Comparison of ENCODE assay signal across 1 cellular context in the genomic region with DNA sequence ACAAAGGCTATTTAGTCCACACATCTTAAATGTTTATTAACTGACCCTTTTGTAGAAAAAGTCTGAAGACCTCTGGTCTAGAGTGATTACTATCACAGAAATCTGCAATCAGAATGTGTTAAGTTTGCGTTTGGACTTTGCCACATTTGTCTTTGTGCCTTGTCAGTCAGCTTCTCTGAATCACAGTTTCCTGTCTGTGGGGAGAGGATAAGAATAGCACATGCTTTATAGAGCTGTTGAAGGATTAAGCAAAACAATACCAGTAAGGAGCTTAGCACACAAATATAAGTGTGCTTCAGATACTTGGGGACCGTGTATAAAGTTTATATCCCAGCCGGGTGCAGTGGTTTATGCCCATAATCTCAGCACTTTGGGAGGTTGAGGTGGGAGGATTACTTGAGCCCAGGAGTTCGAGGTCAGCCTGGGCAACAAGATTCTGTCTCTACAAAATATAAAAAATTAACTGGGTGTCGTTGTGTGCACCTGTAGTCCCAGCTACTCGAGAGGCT.
TF ChIP-seq lines count a peak whose summit lies in the region.

No MANE protein-coding gene starts in this region.

TF ChIP-seq in K562, 482 proteins besides CTCF, POLR2A, EP300 and RAD21 (continued from another document):
- TF ChIP-seq, protein P1, sequence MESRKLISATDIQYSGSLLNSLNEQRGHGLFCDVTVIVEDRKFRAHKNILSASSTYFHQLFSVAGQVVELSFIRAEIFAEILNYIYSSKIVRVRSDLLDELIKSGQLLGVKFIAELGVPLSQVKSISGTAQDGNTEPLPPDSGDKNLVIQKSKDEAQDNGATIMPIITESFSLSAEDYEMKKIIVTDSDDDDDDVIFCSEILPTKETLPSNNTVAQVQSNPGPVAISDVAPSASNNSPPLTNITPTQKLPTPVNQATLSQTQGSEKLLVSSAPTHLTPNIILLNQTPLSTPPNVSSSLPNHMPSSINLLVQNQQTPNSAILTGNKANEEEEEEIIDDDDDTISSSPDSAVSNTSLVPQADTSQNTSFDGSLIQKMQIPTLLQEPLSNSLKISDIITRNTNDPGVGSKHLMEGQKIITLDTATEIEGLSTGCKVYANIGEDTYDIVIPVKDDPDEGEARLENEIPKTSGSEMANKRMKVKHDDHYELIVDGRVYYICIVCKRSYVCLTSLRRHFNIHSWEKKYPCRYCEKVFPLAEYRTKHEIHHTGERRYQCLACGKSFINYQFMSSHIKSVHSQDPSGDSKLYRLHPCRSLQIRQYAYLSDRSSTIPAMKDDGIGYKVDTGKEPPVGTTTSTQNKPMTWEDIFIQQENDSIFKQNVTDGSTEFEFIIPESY (CRISPR knock-in tag; IDR thresholded peaks at IDR 0.05): no peak
- TF ChIP-seq, protein P2, sequence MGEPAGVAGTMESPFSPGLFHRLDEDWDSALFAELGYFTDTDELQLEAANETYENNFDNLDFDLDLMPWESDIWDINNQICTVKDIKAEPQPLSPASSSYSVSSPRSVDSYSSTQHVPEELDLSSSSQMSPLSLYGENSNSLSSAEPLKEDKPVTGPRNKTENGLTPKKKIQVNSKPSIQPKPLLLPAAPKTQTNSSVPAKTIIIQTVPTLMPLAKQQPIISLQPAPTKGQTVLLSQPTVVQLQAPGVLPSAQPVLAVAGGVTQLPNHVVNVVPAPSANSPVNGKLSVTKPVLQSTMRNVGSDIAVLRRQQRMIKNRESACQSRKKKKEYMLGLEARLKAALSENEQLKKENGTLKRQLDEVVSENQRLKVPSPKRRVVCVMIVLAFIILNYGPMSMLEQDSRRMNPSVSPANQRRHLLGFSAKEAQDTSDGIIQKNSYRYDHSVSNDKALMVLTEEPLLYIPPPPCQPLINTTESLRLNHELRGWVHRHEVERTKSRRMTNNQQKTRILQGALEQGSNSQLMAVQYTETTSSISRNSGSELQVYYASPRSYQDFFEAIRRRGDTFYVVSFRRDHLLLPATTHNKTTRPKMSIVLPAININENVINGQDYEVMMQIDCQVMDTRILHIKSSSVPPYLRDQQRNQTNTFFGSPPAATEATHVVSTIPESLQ (CRISPR knock-in tag; IDR thresholded peaks at IDR 0.05): no peak
- TF ChIP-seq POLR2AphosphoS5 (IDR thresholded peaks at IDR 0.05; ENCODE audit: control insufficient read depth, insufficient read depth, low read depth, low read length) (no peak), BRD9 (IDR thresholded peaks at IDR 0.05; ENCODE audit: low read depth, partially characterized antibody) (no peak), ATF1 (CRISPR knock-in tag; IDR thresholded peaks at IDR 0.05) (no peak), ATF1 (tag; IDR thresholded peaks at IDR 0.05) (no peak), SMAD4 (CRISPR knock-in tag; conservative IDR thresholded peaks at IDR 0.05) (peak; percentile 65; the same call in 1 of the 2 replicates), NFIC (IDR thresholded peaks at IDR 0.05) (0 out of 2 replicates have a peak, but pooled peaks have one; percentile 9), FUS (optimal IDR thresholded peaks at IDR 0.05; ENCODE audit: low read depth, low read length) (no peak), FOXA3 (CRISPR knock-in tag; conservative IDR thresholded peaks at IDR 0.05 in 1 of 2, IDR thresholded peaks at IDR 0.05 in 1 of 2) (no peak), CBX8 (IDR thresholded peaks at IDR 0.05; ENCODE audit: borderline replicate concordance, extremely low read depth, low read depth, low read length, poor library complexity, severe bottlenecking) (no peak), POU5F1 (IDR thresholded peaks at IDR 0.05; ENCODE audit: borderline replicate concordance, low read depth, low read length, partially characterized antibody) (no peak), ILK (tag; IDR thresholded peaks at IDR 0.05; ENCODE audit: borderline replicate concordance, low read depth) (no peak), XRCC3 (IDR thresholded peaks at IDR 0.05) (no peak), MEIS2 (IDR thresholded peaks at IDR 0.05; ENCODE audit: partially characterized antibody) (peak; percentile 90)
- TF ChIP-seq, protein P3, sequence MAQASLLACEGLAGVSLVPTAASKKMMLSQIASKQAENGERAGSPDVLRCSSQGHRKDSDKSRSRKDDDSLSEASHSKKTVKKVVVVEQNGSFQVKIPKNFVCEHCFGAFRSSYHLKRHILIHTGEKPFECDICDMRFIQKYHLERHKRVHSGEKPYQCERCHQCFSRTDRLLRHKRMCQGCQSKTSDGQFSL (CRISPR knock-in tag; IDR thresholded peaks at IDR 0.05): no peak
- TF ChIP-seq, protein P3 (tag; IDR thresholded peaks at IDR 0.05): no peak
- TF ChIP-seq, protein P4, sequence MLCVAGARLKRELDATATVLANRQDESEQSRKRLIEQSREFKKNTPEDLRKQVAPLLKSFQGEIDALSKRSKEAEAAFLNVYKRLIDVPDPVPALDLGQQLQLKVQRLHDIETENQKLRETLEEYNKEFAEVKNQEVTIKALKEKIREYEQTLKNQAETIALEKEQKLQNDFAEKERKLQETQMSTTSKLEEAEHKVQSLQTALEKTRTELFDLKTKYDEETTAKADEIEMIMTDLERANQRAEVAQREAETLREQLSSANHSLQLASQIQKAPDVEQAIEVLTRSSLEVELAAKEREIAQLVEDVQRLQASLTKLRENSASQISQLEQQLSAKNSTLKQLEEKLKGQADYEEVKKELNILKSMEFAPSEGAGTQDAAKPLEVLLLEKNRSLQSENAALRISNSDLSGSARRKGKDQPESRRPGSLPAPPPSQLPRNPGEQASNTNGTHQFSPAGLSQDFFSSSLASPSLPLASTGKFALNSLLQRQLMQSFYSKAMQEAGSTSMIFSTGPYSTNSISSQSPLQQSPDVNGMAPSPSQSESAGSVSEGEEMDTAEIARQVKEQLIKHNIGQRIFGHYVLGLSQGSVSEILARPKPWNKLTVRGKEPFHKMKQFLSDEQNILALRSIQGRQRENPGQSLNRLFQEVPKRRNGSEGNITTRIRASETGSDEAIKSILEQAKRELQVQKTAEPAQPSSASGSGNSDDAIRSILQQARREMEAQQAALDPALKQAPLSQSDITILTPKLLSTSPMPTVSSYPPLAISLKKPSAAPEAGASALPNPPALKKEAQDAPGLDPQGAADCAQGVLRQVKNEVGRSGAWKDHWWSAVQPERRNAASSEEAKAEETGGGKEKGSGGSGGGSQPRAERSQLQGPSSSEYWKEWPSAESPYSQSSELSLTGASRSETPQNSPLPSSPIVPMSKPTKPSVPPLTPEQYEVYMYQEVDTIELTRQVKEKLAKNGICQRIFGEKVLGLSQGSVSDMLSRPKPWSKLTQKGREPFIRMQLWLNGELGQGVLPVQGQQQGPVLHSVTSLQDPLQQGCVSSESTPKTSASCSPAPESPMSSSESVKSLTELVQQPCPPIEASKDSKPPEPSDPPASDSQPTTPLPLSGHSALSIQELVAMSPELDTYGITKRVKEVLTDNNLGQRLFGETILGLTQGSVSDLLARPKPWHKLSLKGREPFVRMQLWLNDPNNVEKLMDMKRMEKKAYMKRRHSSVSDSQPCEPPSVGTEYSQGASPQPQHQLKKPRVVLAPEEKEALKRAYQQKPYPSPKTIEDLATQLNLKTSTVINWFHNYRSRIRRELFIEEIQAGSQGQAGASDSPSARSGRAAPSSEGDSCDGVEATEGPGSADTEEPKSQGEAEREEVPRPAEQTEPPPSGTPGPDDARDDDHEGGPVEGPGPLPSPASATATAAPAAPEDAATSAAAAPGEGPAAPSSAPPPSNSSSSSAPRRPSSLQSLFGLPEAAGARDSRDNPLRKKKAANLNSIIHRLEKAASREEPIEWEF (CRISPR knock-in tag; IDR thresholded peaks at IDR 0.05): no peak
- TF ChIP-seq, protein P5, sequence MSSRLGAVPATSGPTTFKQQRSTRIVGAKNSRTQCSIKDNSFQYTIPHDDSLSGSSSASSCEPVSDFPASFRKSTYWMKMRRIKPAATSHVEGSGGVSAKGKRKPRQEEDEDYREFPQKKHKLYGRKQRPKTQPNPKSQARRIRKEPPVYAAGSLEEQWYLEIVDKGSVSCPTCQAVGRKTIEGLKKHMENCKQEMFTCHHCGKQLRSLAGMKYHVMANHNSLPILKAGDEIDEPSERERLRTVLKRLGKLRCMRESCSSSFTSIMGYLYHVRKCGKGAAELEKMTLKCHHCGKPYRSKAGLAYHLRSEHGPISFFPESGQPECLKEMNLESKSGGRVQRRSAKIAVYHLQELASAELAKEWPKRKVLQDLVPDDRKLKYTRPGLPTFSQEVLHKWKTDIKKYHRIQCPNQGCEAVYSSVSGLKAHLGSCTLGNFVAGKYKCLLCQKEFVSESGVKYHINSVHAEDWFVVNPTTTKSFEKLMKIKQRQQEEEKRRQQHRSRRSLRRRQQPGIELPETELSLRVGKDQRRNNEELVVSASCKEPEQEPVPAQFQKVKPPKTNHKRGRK (tag; IDR thresholded peaks at IDR 0.05): no peak
- TF ChIP-seq, protein P6, sequence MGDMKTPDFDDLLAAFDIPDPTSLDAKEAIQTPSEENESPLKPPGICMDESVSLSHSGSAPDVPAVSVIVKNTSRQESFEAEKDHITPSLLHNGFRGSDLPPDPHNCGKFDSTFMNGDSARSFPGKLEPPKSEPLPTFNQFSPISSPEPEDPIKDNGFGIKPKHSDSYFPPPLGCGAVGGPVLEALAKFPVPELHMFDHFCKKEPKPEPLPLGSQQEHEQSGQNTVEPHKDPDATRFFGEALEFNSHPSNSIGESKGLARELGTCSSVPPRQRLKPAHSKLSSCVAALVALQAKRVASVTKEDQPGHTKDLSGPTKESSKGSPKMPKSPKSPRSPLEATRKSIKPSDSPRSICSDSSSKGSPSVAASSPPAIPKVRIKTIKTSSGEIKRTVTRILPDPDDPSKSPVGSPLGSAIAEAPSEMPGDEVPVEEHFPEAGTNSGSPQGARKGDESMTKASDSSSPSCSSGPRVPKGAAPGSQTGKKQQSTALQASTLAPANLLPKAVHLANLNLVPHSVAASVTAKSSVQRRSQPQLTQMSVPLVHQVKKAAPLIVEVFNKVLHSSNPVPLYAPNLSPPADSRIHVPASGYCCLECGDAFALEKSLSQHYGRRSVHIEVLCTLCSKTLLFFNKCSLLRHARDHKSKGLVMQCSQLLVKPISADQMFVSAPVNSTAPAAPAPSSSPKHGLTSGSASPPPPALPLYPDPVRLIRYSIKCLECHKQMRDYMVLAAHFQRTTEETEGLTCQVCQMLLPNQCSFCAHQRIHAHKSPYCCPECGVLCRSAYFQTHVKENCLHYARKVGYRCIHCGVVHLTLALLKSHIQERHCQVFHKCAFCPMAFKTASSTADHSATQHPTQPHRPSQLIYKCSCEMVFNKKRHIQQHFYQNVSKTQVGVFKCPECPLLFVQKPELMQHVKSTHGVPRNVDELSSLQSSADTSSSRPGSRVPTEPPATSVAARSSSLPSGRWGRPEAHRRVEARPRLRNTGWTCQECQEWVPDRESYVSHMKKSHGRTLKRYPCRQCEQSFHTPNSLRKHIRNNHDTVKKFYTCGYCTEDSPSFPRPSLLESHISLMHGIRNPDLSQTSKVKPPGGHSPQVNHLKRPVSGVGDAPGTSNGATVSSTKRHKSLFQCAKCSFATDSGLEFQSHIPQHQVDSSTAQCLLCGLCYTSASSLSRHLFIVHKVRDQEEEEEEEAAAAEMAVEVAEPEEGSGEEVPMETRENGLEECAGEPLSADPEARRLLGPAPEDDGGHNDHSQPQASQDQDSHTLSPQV (IDR thresholded peaks at IDR 0.05): 0 out of 2 replicates have a peak, but pooled peaks have one; percentile 21
- TF ChIP-seq, protein P7, sequence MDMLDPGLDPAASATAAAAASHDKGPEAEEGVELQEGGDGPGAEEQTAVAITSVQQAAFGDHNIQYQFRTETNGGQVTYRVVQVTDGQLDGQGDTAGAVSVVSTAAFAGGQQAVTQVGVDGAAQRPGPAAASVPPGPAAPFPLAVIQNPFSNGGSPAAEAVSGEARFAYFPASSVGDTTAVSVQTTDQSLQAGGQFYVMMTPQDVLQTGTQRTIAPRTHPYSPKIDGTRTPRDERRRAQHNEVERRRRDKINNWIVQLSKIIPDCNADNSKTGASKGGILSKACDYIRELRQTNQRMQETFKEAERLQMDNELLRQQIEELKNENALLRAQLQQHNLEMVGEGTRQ (CRISPR knock-in tag; IDR thresholded peaks at IDR 0.05): no peak
- TF ChIP-seq, protein P8, sequence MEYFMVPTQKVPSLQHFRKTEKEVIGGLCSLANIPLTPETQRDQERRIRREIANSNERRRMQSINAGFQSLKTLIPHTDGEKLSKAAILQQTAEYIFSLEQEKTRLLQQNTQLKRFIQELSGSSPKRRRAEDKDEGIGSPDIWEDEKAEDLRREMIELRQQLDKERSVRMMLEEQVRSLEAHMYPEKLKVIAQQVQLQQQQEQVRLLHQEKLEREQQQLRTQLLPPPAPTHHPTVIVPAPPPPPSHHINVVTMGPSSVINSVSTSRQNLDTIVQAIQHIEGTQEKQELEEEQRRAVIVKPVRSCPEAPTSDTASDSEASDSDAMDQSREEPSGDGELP (CRISPR knock-in tag; IDR thresholded peaks at IDR 0.05; ENCODE audit: borderline replicate concordance): no peak
- TF ChIP-seq, protein P9, sequence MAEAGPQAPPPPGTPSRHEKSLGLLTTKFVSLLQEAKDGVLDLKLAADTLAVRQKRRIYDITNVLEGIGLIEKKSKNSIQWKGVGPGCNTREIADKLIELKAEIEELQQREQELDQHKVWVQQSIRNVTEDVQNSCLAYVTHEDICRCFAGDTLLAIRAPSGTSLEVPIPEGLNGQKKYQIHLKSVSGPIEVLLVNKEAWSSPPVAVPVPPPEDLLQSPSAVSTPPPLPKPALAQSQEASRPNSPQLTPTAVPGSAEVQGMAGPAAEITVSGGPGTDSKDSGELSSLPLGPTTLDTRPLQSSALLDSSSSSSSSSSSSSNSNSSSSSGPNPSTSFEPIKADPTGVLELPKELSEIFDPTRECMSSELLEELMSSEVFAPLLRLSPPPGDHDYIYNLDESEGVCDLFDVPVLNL (CRISPR knock-in tag; IDR thresholded peaks at IDR 0.05; ENCODE audit: low read depth): no peak
